ENCODE assay signal across 23 cellular contexts in genomic region chr5:38533286-38534121, GRCh38. TPM values are rescaled to one million over a fixed set of nuclear protein-coding genes. Genes with fewer than 3 reads are reported as not detected.
A peak's percentile ranks its signal among the peaks of the same experiment; 100 is the strongest.
DNase-seq lines count a peak whose midpoint lies in the region; ATAC-seq and TF ChIP-seq lines count a peak whose summit lies in the region.
"Had no signal": no experiment of that assay in that cellular context is flagged by ENCODE, and none has a peak within 500 bp of the region (broad histone marks: within the 10 kb centered on the region; RNA-seq: fewer than 3 reads in every experiment).

No MANE protein-coding gene starts in this region.

- peak overlapping the region; percentile 61 for H3K27ac Mint-ChIP-seq in endothelial cell (ENCODE audit: unreplicated experiment)
- H3K27ac Mint-ChIP-seq in activated T-helper 1 cell treated with anti-CD3 and anti-CD28 coated beads, Interleukin-12 subunit alpha, Interleukin-12 subunit beta, Interleukin-2, Interleukin-4 antibody, amounts not matched to agents 30 ng/mL and 10 ng/mL and 1 ng/mL, durations not matched to agents 14 hours and 24 hours and 36 hours: no peak overlapping the region
- H3K27ac Mint-ChIP-seq: activated CD8-positive, alpha-beta memory T cell treated with anti-CD3 and anti-CD28 coated beads, Interleukin-2, amount 10 ng/mL, durations not matched to agents 7 days and 5 days; naive thymus-derived CD4-positive, alpha-beta T cell had no signal

- in situ Hi-C loops in gastrocnemius medialis (cut with MboI; ENCODE audit: low sequenced_read_pairs in 4 of 4): loop anchor here in 2 of 4 donors (10.0 kb wide), 2 partner anchors 61 to 89 kb away; no protein-coding TSS in a partner anchor

- no peaks in the 10 kb centered on the region for H3K9me3 ChIP-seq in gastrocnemius medialis

- no peak for ATAC-seq in gastrocnemius medialis
- ATAC-seq: activated CD8-positive, alpha-beta memory T cell treated with anti-CD3 and anti-CD28 coated beads, Interleukin-2, amount 10 ng/mL, durations not matched to agents 7 days and 5 days; naive thymus-derived CD4-positive, alpha-beta T cell had no signal

- DNase-seq in NCI-H1092 treated with DMSO at 0.1 percent for 48 hours (lab: John Stamatoyannopoulos, UW) (peak; percentile 52), NCI-H1092 (lab: John Stamatoyannopoulos, UW) (no peak), NCI-H345 treated with DMSO at 0.1 percent for 48 hours (lab: John Stamatoyannopoulos, UW; ENCODE audit: unreplicated experiment) (peak; percentile 20), endothelial cell (ENCODE audit: low spot score) (no peak), gastrocnemius medialis (no peak), NK-92 (lab: John Stamatoyannopoulos, UW; ENCODE audit: unreplicated experiment) (no peak), ureter (ENCODE audit: low spot score) (no peak)
- DNase-seq in activated T-helper 1 cell treated with anti-CD3 and anti-CD28 coated beads, Interleukin-12 subunit alpha, Interleukin-12 subunit beta, Interleukin-2, Interleukin-4 antibody, amounts not matched to agents 30 ng/mL and 10 ng/mL and 1 ng/mL, durations not matched to agents 14 hours and 24 hours and 36 hours (ENCODE audit: low spot score): no peak
- DNase-seq: 8988T; activated CD8-positive, alpha-beta memory T cell treated with anti-CD3 and anti-CD28 coated beads, Interleukin-2, amount 10 ng/mL, durations not matched to agents 7 days and 5 days; activated naive CD4-positive, alpha-beta T cell treated with Interleukin-2 at 50 U/mL for 16 hours; activated T-cell treated with anti-CD3 and anti-CD28 coated beads, Interleukin-2, amount 50 U/mL, for 48 hours; EL; midbrain; MV-4-11; naive thymus-derived CD4-positive, alpha-beta T cell; NCI-H187; NCI-H2227 treated with DMSO at 0.1 percent for 48 hours; NCI-H774; OCI-M1; stimulated activated CD4-positive, alpha-beta T cell treated with anti-CD3 and anti-CD28 coated beads, Interleukin-12 subunit alpha, Interleukin-12 subunit beta, amount 100 ng/mL, for 4 hours; stimulated activated CD4-positive, alpha-beta T cell treated with anti-CD3 and anti-CD28 coated beads, Interleukin-4, amount 100 ng/mL, for 1 hour; T1000 had no signal

- H3K4me1 Mint-ChIP-seq in endothelial cell (ENCODE audit: unreplicated experiment): peaks cover 36% of the 10 kb centered on the region
- no peaks in the 10 kb centered on the region for H3K4me1 Mint-ChIP-seq in activated T-helper 1 cell treated with anti-CD3 and anti-CD28 coated beads, Interleukin-12 subunit alpha, Interleukin-12 subunit beta, Interleukin-2, Interleukin-4 antibody, amounts not matched to agents 30 ng/mL and 10 ng/mL and 1 ng/mL, durations not matched to agents 14 hours and 24 hours and 36 hours (ENCODE audit: low read depth)
- H3K4me1 Mint-ChIP-seq: activated CD8-positive, alpha-beta memory T cell treated with anti-CD3 and anti-CD28 coated beads, Interleukin-2, amount 10 ng/mL, durations not matched to agents 7 days and 5 days; naive thymus-derived CD4-positive, alpha-beta T cell had no signal

- no peaks in the 10 kb centered on the region for H3K36me3 Mint-ChIP-seq in endothelial cell (ENCODE audit: low read depth, unreplicated experiment)
- H3K36me3 Mint-ChIP-seq in activated T-helper 1 cell treated with anti-CD3 and anti-CD28 coated beads, Interleukin-12 subunit alpha, Interleukin-12 subunit beta, Interleukin-2, Interleukin-4 antibody, amounts not matched to agents 30 ng/mL and 10 ng/mL and 1 ng/mL, durations not matched to agents 14 hours and 24 hours and 36 hours (ENCODE audit: low read depth): no peaks in the 10 kb centered on the region
- H3K36me3 Mint-ChIP-seq: activated CD8-positive, alpha-beta memory T cell treated with anti-CD3 and anti-CD28 coated beads, Interleukin-2, amount 10 ng/mL, durations not matched to agents 7 days and 5 days; naive thymus-derived CD4-positive, alpha-beta T cell had no signal

- no peak overlapping the region for H3K4me3 Mint-ChIP-seq in endothelial cell (ENCODE audit: unreplicated experiment)
- no peak overlapping the region for H3K4me3 Mint-ChIP-seq in activated T-helper 1 cell treated with anti-CD3 and anti-CD28 coated beads, Interleukin-12 subunit alpha, Interleukin-12 subunit beta, Interleukin-2, Interleukin-4 antibody, amounts not matched to agents 30 ng/mL and 10 ng/mL and 1 ng/mL, durations not matched to agents 14 hours and 24 hours and 36 hours
- H3K4me3 Mint-ChIP-seq: activated CD8-positive, alpha-beta memory T cell treated with anti-CD3 and anti-CD28 coated beads, Interleukin-2, amount 10 ng/mL, durations not matched to agents 7 days and 5 days; naive thymus-derived CD4-positive, alpha-beta T cell had no signal

- no peaks in the 10 kb centered on the region for H3K9me3 Mint-ChIP-seq in endothelial cell (ENCODE audit: unreplicated experiment)
- no peaks in the 10 kb centered on the region for H3K9me3 Mint-ChIP-seq in activated T-helper 1 cell treated with anti-CD3 and anti-CD28 coated beads, Interleukin-12 subunit alpha, Interleukin-12 subunit beta, Interleukin-2, Interleukin-4 antibody, amounts not matched to agents 30 ng/mL and 10 ng/mL and 1 ng/mL, durations not matched to agents 14 hours and 24 hours and 36 hours

- peaks cover 0 to 2% of the 10 kb centered on the region in 2 donors for H3K36me3 ChIP-seq in gastrocnemius medialis

- TF ChIP-seq CTCF in endothelial cell (IDR thresholded peaks at IDR 0.05; ENCODE audit: unreplicated experiment): no peak
- TF ChIP-seq CTCF in gastrocnemius medialis (IDR thresholded peaks at IDR 0.05 in 4 of 5, conservative IDR thresholded peaks at IDR 0.05 in 1 of 5): no peak

- peak overlapping the region; percentile 78 to 87 (median 85) for H3K27ac ChIP-seq in gastrocnemius medialis

- no peak for TF ChIP-seq POLR2A in gastrocnemius medialis (IDR thresholded peaks at IDR 0.05)

- intact Hi-C loops in gastrocnemius medialis (cut with DNase I; ENCODE audit: low total_unique reads): loop anchor here (2.0 kb wide), 1 partner anchor 87 kb away; no protein-coding TSS in a partner anchor
- intact Hi-C loops in activated T-helper 1 cell treated with anti-CD3 and anti-CD28 coated beads, Interleukin-12 subunit alpha, Interleukin-12 subunit beta, Interleukin-2, Interleukin-4 antibody, amounts not matched to agents 30 ng/mL and 10 ng/mL and 1 ng/mL, durations not matched to agents 14 hours and 24 hours and 36 hours (cut with micrococcal nuclease): no loop called here

- no peaks in the 10 kb centered on the region for H3K27me3 ChIP-seq in gastrocnemius medialis

- no peak overlapping the region for H3K4me3 ChIP-seq in gastrocnemius medialis

- H3K4me1 ChIP-seq in gastrocnemius medialis: peaks cover 73 to 85% of the 10 kb centered on the region in 2 donors

- no peaks in the 10 kb centered on the region for H3K27me3 Mint-ChIP-seq in endothelial cell (ENCODE audit: unreplicated experiment)
- H3K27me3 Mint-ChIP-seq in activated T-helper 1 cell treated with anti-CD3 and anti-CD28 coated beads, Interleukin-12 subunit alpha, Interleukin-12 subunit beta, Interleukin-2, Interleukin-4 antibody, amounts not matched to agents 30 ng/mL and 10 ng/mL and 1 ng/mL, durations not matched to agents 14 hours and 24 hours and 36 hours (ENCODE audit: insufficient read depth): peaks cover 11% of the 10 kb centered on the region

RNA-seq across cellular contexts. Expression of gene LIFR, which starts 22.9 kb away (rescaled TPM):
- 96.0 TPM for total RNA-seq in endothelial cell (ENCODE audit: unreplicated experiment)
- 100 to 1,000 TPM in 1 of 4 donors, 10 to 100 TPM in 3; 80.0 to 233 (median 89.5) TPM for total RNA-seq in gastrocnemius medialis
- total RNA-seq in activated T-helper 1 cell treated with anti-CD3 and anti-CD28 coated beads, Interleukin-12 subunit alpha, Interleukin-12 subunit beta, Interleukin-2, Interleukin-4 antibody, amounts not matched to agents 30 ng/mL and 10 ng/mL and 1 ng/mL, durations not matched to agents 14 hours and 24 hours and 36 hours: 0.10 and 0.20 TPM in 2 replicates
- 65.4 TPM for total RNA-seq in ureter
- total RNA-seq: activated CD8-positive, alpha-beta memory T cell treated with anti-CD3 and anti-CD28 coated beads, Interleukin-2, amount 10 ng/mL, durations not matched to agents 7 days and 5 days had no signal

Comparison
In these comparisons a context has a peak if more than half of its experiments do, and no peak if none do; other contexts are left out.
1. DNase-seq: peak in NCI-H1092 treated with DMSO at 0.1 percent for 48 hours (single experiment) and NCI-H345 treated with DMSO at 0.1 percent for 48 hours (single experiment); none in NCI-H1092 (single experiment), endothelial cell (single experiment), gastrocnemius medialis (0 of 2), activated T-helper 1 cell treated with anti-CD3 and anti-CD28 coated beads, Interleukin-12 subunit alpha, Interleukin-12 subunit beta, Interleukin-2, Interleukin-4 antibody, amounts not matched to agents 30 ng/mL and 10 ng/mL and 1 ng/mL, durations not matched to agents 14 hours and 24 hours and 36 hours (single experiment), NK-92 (single experiment) and ureter (single experiment).
2. RNA of gene LIFR, which starts 22.9 kb away (total RNA-seq): 96.0 TPM in endothelial cell (single experiment), 80.0 to 233 TPM in gastrocnemius medialis and 65.4 TPM in ureter (single experiment); 0.10 to 0.20 TPM in activated T-helper 1 cell treated with anti-CD3 and anti-CD28 coated beads, Interleukin-12 subunit alpha, Interleukin-12 subunit beta, Interleukin-2, Interleukin-4 antibody, amounts not matched to agents 30 ng/mL and 10 ng/mL and 1 ng/mL, durations not matched to agents 14 hours and 24 hours and 36 hours; every median in the first group is over 10 times any median in the second.